Comparison of ENCODE assay signal across 27 cellular contexts in genomic region chr2:232748038-232748437, GRCh38. TPM values are rescaled to one million over a fixed set of nuclear protein-coding genes. Genes with fewer than 3 reads are reported as not detected.
DNase-seq lines count a peak whose midpoint lies in the region; ATAC-seq lines count a peak whose summit lies in the region.
"Had no signal": no experiment of that assay in that cellular context is flagged by ENCODE, and none has a peak within 500 bp of the region (broad histone marks: within the 10 kb centered on the region; RNA-seq: fewer than 3 reads in every experiment).

No MANE protein-coding gene starts in this region.

- intact Hi-C loops in CD4-positive, alpha-beta memory T cell (cut with micrococcal nuclease): no loop called here

- H3K9me3 ChIP-seq in CD4-positive, alpha-beta memory T cell (ENCODE audit: control insufficient read depth in 1 of 2, low read length in 2 of 2): no peaks in the 10 kb centered on the region
- H3K9me3 ChIP-seq: HAP-1, MG63 had no signal

- peaks cover 29% of the 10 kb centered on the region for H3K4me1 Mint-ChIP-seq in activated CD8-positive, alpha-beta memory T cell treated with anti-CD3 and anti-CD28 coated beads, Interleukin-2, amount 10 ng/mL, durations not matched to agents 7 days and 5 days
- no peaks in the 10 kb centered on the region for H3K4me1 Mint-ChIP-seq in activated T-helper 17 cell treated with anti-CD3 and anti-CD28 coated beads, Interleukin-2, amount 50 U/mL, for 72 hours
- peaks cover 3 to 11% (median 5%) of the 10 kb centered on the region in 4 donors for H3K4me1 Mint-ChIP-seq in CD4-positive, alpha-beta memory T cell

- H3K4me3 ChIP-seq in CD4-positive, alpha-beta memory T cell (ENCODE audit: low read length in 2 of 2): no peak overlapping the region
- H3K4me3 ChIP-seq: HAP-1, MG63 had no signal

- H3K27me3 Mint-ChIP-seq in activated CD8-positive, alpha-beta memory T cell treated with anti-CD3 and anti-CD28 coated beads, Interleukin-2, amount 10 ng/mL, durations not matched to agents 7 days and 5 days: no peaks in the 10 kb centered on the region
- H3K27me3 Mint-ChIP-seq in activated T-helper 17 cell treated with anti-CD3 and anti-CD28 coated beads, Interleukin-2, amount 50 U/mL, for 72 hours: no peaks in the 10 kb centered on the region
- no peaks in the 10 kb centered on the region for H3K27me3 Mint-ChIP-seq in CD4-positive, alpha-beta memory T cell
- H3K27me3 Mint-ChIP-seq: CD8-positive, alpha-beta memory T cell had no signal

- no peaks in the 10 kb centered on the region for H3K4me1 ChIP-seq in CD4-positive, alpha-beta memory T cell (ENCODE audit: insufficient read depth, low read length)
- H3K4me1 ChIP-seq: HAP-1 had no signal

- H3K27ac Mint-ChIP-seq in activated CD8-positive, alpha-beta memory T cell treated with anti-CD3 and anti-CD28 coated beads, Interleukin-2, amount 10 ng/mL, durations not matched to agents 7 days and 5 days: peak overlapping the region; percentile 36
- H3K27ac Mint-ChIP-seq in activated T-helper 17 cell treated with anti-CD3 and anti-CD28 coated beads, Interleukin-2, amount 50 U/mL, for 72 hours: peak overlapping the region; percentile 76
- peak overlapping the region in 2 of 7 donors; percentile 19 to 25 for H3K27ac Mint-ChIP-seq in CD4-positive, alpha-beta memory T cell
- H3K27ac Mint-ChIP-seq: HFFc6 had no signal

- CTCF ChIA-PET in activated CD8-positive, alpha-beta memory T cell treated with anti-CD3 and anti-CD28 coated beads, Interleukin-2, amount 10 ng/mL, durations not matched to agents 7 days and 5 days (lab: Charles Lee): no interaction called here
- CTCF ChIA-PET in CD4-positive, alpha-beta memory T cell (lab: Charles Lee; ENCODE audit: partially characterized antibody): no interaction called here

- DNase-seq in activated CD8-positive, alpha-beta memory T cell treated with anti-CD3 and anti-CD28 coated beads, Interleukin-2, amount 10 ng/mL, durations not matched to agents 7 days and 5 days: no peak
- no peak for DNase-seq in activated CD8-positive, alpha-beta memory T cell treated with anti-CD3 and anti-CD28 coated beads, Interleukin-2, amount 50 U/mL, for 4 hours
- peak; percentile 10 for DNase-seq in stimulated activated CD4-positive, alpha-beta T cell treated with anti-CD3 and anti-CD28 coated beads, Interleukin-1b, Interleukin-23, amount 100 ng/mL, for 48 hours
- no peak for DNase-seq in stimulated activated CD4-positive, alpha-beta T cell treated with anti-CD3 and anti-CD28 coated beads, Interleukin-4, amount 100 ng/mL, for 24 hours
- no peak for DNase-seq in CD4-positive, alpha-beta memory T cell
- DNase-seq: C1 segment of cervical spinal cord; CD8-positive, alpha-beta memory T cell; DMS 273 treated with DMSO at 0.1 percent for 48 hours; DMS79; EL; GF-D8; GOT3; HFFc6; IMR-90; KG1; MG63; NCI-H1105 treated with DMSO at 0.1 percent for 48 hours; NCI-H146; NCI-H1930; NCI-H446; NCI-H524 treated with DMSO at 0.1 percent for 48 hours; NCI-H774; SIG-M5 had no signal

- no peaks in the 10 kb centered on the region for H3K27me3 ChIP-seq in CD4-positive, alpha-beta memory T cell (ENCODE audit: insufficient read depth, low read length)
- H3K27me3 ChIP-seq: MG63 had no signal

- no peak for ATAC-seq in activated CD8-positive, alpha-beta memory T cell treated with anti-CD3 and anti-CD28 coated beads, Interleukin-2, amount 10 ng/mL, durations not matched to agents 7 days and 5 days
- peak; percentile 76 for ATAC-seq in activated T-helper 17 cell treated with anti-CD3 and anti-CD28 coated beads, Interleukin-2, amount 50 U/mL, for 72 hours (replicated peaks)
- ATAC-seq in HG02970 (IDR thresholded peaks at IDR 0.05; ENCODE audit: low FRiP score, unreplicated experiment): no peak

- H3K4me3 Mint-ChIP-seq in activated CD8-positive, alpha-beta memory T cell treated with anti-CD3 and anti-CD28 coated beads, Interleukin-2, amount 10 ng/mL, durations not matched to agents 7 days and 5 days: no peak overlapping the region
- no peak overlapping the region for H3K4me3 Mint-ChIP-seq in activated T-helper 17 cell treated with anti-CD3 and anti-CD28 coated beads, Interleukin-2, amount 50 U/mL, for 72 hours
- H3K4me3 Mint-ChIP-seq in CD4-positive, alpha-beta memory T cell: no peak overlapping the region
- H3K4me3 Mint-ChIP-seq: CD8-positive, alpha-beta memory T cell; HFFc6 had no signal

- POLR2A ChIA-PET in CD4-positive, alpha-beta memory T cell (lab: Charles Lee; ENCODE audit: partially characterized antibody): no interaction called here

- H3K36me3 Mint-ChIP-seq in activated CD8-positive, alpha-beta memory T cell treated with anti-CD3 and anti-CD28 coated beads, Interleukin-2, amount 10 ng/mL, durations not matched to agents 7 days and 5 days: peaks cover 26% of the 10 kb centered on the region
- H3K36me3 Mint-ChIP-seq in activated T-helper 17 cell treated with anti-CD3 and anti-CD28 coated beads, Interleukin-2, amount 50 U/mL, for 72 hours (ENCODE audit: low read depth): peaks cover 68% of the 10 kb centered on the region
- peaks cover 31 to 41% of the 10 kb centered on the region in 2 donors for H3K36me3 Mint-ChIP-seq in CD4-positive, alpha-beta memory T cell

- peaks cover 23% of the 10 kb centered on the region for H3K36me3 ChIP-seq in CD4-positive, alpha-beta memory T cell (ENCODE audit: insufficient read depth, low read length)

- no peak overlapping the region for H3K27ac ChIP-seq in CD4-positive, alpha-beta memory T cell (ENCODE audit: low read depth, low read length)

- no peaks in the 10 kb centered on the region for H3K9me3 Mint-ChIP-seq in activated CD8-positive, alpha-beta memory T cell treated with anti-CD3 and anti-CD28 coated beads, Interleukin-2, amount 10 ng/mL, durations not matched to agents 7 days and 5 days (ENCODE audit: low read depth)
- no peaks in the 10 kb centered on the region for H3K9me3 Mint-ChIP-seq in activated T-helper 17 cell treated with anti-CD3 and anti-CD28 coated beads, Interleukin-2, amount 50 U/mL, for 72 hours
- H3K9me3 Mint-ChIP-seq in CD4-positive, alpha-beta memory T cell: no peaks in the 10 kb centered on the region
- H3K9me3 Mint-ChIP-seq: CD8-positive, alpha-beta memory T cell; HFFc6 had no signal

RNA-seq across cellular contexts. Expression of gene KCNJ13, which starts 28.3 kb away (rescaled TPM):
- total RNA-seq in activated CD8-positive, alpha-beta memory T cell treated with anti-CD3 and anti-CD28 coated beads, Interleukin-2, amount 10 ng/mL, durations not matched to agents 7 days and 5 days: not detected
- not detected for total RNA-seq in activated T-helper 17 cell treated with anti-CD3 and anti-CD28 coated beads, Interleukin-2, amount 50 U/mL, for 72 hours
- total RNA-seq in CD4-positive, alpha-beta memory T cell: not detected
- under 1 TPM in 1 of 2 donors, not detected in 1; 0.55 TPM for polyA plus RNA-seq in CD4-positive, alpha-beta memory T cell
- total RNA-seq: A673; CD8-positive, alpha-beta memory T cell; HFFc6; IMR-90 had no signal
- polyA plus RNA-seq: IMR-90 had no signal

RNA-seq across cellular contexts. Expression of gene GIGYF2, which starts 50.9 kb away (rescaled TPM):
- total RNA-seq in activated CD8-positive, alpha-beta memory T cell treated with anti-CD3 and anti-CD28 coated beads, Interleukin-2, amount 10 ng/mL, durations not matched to agents 7 days and 5 days: 10 to 100 TPM; 57.2 to 63.8 TPM
- total RNA-seq in activated T-helper 17 cell treated with anti-CD3 and anti-CD28 coated beads, Interleukin-2, amount 50 U/mL, for 72 hours: 10 to 100 TPM; 59.7 to 71.9 TPM
- 10 to 100 TPM; 82.1 to 89.6 TPM for total RNA-seq in CD4-positive, alpha-beta memory T cell
- polyA plus RNA-seq in CD4-positive, alpha-beta memory T cell: 10 to 100 TPM in 1 of 2 donors, 1 to 10 TPM in 1; 6.7 to 35.9 TPM
